Comparison of ENCODE assay signal across 23 cellular contexts in the genomic region with DNA sequence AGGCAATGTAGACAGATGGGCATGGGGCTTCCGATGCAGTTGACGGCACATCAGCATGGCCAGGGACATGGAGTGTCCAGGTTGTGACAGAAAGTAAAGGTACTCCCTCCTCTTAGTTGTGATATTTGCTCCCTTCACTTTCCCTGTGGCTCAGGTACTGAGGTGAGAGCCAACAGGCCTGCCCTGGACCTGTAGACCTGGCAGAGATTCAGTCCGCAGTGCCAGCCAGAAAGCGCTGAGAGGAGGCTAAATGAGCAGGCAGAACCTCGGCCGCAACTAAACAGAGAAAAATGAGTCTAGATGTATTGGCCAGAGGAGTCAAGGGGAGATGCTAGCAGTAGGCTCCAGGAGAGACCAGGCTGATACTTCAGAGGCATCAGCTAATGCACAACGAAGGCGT. TPM values are rescaled to one million over a fixed set of nuclear protein-coding genes. Genes with fewer than 3 reads are reported as not detected.
DNase-seq lines count a peak whose midpoint lies in the region; FAIRE-seq and TF ChIP-seq lines count a peak whose summit lies in the region.
"Had no signal": no experiment of that assay in that cellular context is flagged by ENCODE, and none has a peak within 500 bp of the region (broad histone marks: within the 10 kb centered on the region; RNA-seq: fewer than 3 reads in every experiment).

No MANE protein-coding gene starts in this region.

- H4K20me1 ChIP-seq in mammary epithelial cell (ENCODE audit: insufficient read depth, low read length) (no peaks in the 10 kb centered on the region), H1 (replicated peaks in 1 of 2; ENCODE audit: control insufficient read depth in 1 of 2, insufficient read depth in 2 of 2, low read length in 2 of 2) (no peaks in the 10 kb centered on the region)

- H3K18ac ChIP-seq in H1 (ENCODE audit: extremely low read depth, low read length): no peak overlapping the region

- no peak overlapping the region for H4K8ac ChIP-seq in H1 (ENCODE audit: extremely low read depth, insufficient read depth, low read length)

- no peak overlapping the region for H2AK5ac ChIP-seq in H1 (ENCODE audit: low read depth, low read length)

- no peak for FAIRE-seq in H1 (lab: Jason Lieb, UNC)
- FAIRE-seq: A204.1, G401.6, GM12892, GM18507, H54 had no signal

- no peak overlapping the region for H3K4me3 ChIP-seq in mammary epithelial cell (replicated peaks in 1 of 3; ENCODE audit: insufficient read depth in 1 of 3, low read depth in 2 of 3, low read length in 3 of 3)
- H3K4me3 ChIP-seq in H1 (ENCODE audit: extremely low read depth in 1 of 4, insufficient read depth in 2 of 4, low read depth in 3 of 4, low read length in 4 of 4): no peak overlapping the region
- H3K4me3 ChIP-seq: GM23248 had no signal

- H3K4me2 ChIP-seq in mammary epithelial cell (ENCODE audit: insufficient read depth, low read depth, low read length) (no peak overlapping the region), H1 (ENCODE audit: insufficient read depth in 1 of 2, low read depth in 2 of 2, low read length in 2 of 2) (no peak overlapping the region)

- BruUV-seq in mammary epithelial cell (replicated peaks; lab: Mats Ljungman, UMichigan): no TSS peak

- no peak overlapping the region for H4K5ac ChIP-seq in H1 (ENCODE audit: insufficient read length, low read depth, low read length)

- TF ChIP-seq CTCF in mammary epithelial cell (conservative IDR thresholded peaks at IDR 0.05 in 1 of 2, IDR thresholded peaks at IDR 0.05 in 1 of 2; ENCODE audit: extremely low read depth in 1 of 2, insufficient read depth in 1 of 2, low read depth in 1 of 2, low read length in 2 of 2): no peak
- no peak for TF ChIP-seq CTCF in H1 (IDR thresholded peaks at IDR 0.05; ENCODE audit: control extremely low read depth in 1 of 3, insufficient read depth in 1 of 3, low read depth in 1 of 3, low read length in 3 of 3)
- TF ChIP-seq CTCF in neural crest cell (conservative IDR thresholded peaks at IDR 0.05): no peak

- no peak for DNase-seq in mammary epithelial cell
- DNase-seq in H1 (ENCODE audit: low read depth in 1 of 2, low spot score in 2 of 2): no peak
- no peak for DNase-seq in neural crest cell (ENCODE audit: low read depth, low spot score)
- no peak for DNase-seq in NCI-H1694 (lab: John Stamatoyannopoulos, UW)
- no peak for DNase-seq in HT-29 (ENCODE audit: low spot score)
- DNase-seq in hypothalamus (lab: John Stamatoyannopoulos, UW): no peak
- DNase-seq: ACHN; BE2C; C1 segment of cervical spinal cord; CD4-positive, CD25-positive, alpha-beta regulatory T cell; CD8-positive, alpha-beta memory T cell; COR-L47; DMS 273 treated with DMSO at 0.1 percent for 48 hours; DMS53; DND-41; EL; GM23248; HCEC 1CT had no signal

- WGBS in mammary epithelial cell (ENCODE audit: low coverage, missing lambda C conversion rate): 51% methylated on average over 8 of the region's 8 CpGs
- WGBS in H1 (ENCODE audit: extremely low coverage in 1 of 2, insufficient coverage in 1 of 2, insufficient read length in 1 of 2, insufficient replicate concordance in 2 of 2, low coverage in 1 of 2, low lambda C conversion rate in 2 of 2, missing lambda C conversion rate in 1 of 2), 2 experiments: 89% methylated on average over 8 of the region's 8 CpGs; no CpG with 5 or more reads in 1 of the 2 experiments

- CTCF ChIA-PET in mammary epithelial cell (lab: Charles Lee; ENCODE audit: low non-redundant PET): no interaction called here
- CTCF ChIA-PET in H1 (lab: Charles Lee; ENCODE audit: partially characterized antibody): interaction anchor here (1.2 kb wide), 1 partner anchor 17 kb away, joined by 3 read pairs; no protein-coding TSS in a partner anchor

- no peaks in the 10 kb centered on the region for H3K9me3 Mint-ChIP-seq in neural crest cell
- H3K9me3 Mint-ChIP-seq: CD4-positive, CD25-positive, alpha-beta regulatory T cell had no signal

- dilution Hi-C loops in mammary epithelial cell (cut with HindIII; ENCODE audit: low sequenced_read_pairs): no loop called here

- H3K9ac ChIP-seq in mammary epithelial cell (ENCODE audit: insufficient read depth, low read length): no peak overlapping the region
- no peak overlapping the region for H3K9ac ChIP-seq in H1 (replicated peaks in 1 of 4; ENCODE audit: extremely low read depth in 1 of 4, low read depth in 3 of 4, low read length in 3 of 4)
- H3K9ac ChIP-seq: GM23248 had no signal

- TF ChIP-seq POLR2A in H1 (IDR thresholded peaks at IDR 0.05; ENCODE audit: control extremely low read depth in 1 of 2, low read depth in 2 of 2, low read length in 2 of 2): no peak

- no peak overlapping the region for H3K14ac ChIP-seq in H1 (ENCODE audit: insufficient read length)

- H2BK12ac ChIP-seq in H1 (ENCODE audit: low read depth, low read length): no peak overlapping the region; the same call in 1 of the 2 replicates

- H3K56ac ChIP-seq in H1 (replicated peaks; ENCODE audit: insufficient read length, low read depth, low read length): no peak overlapping the region

- no peak overlapping the region for H4K91ac ChIP-seq in H1 (replicated peaks; ENCODE audit: insufficient read length, low read length)

- H3K27me3 ChIP-seq in mammary epithelial cell (ENCODE audit: insufficient read depth, low read length) (no peaks in the 10 kb centered on the region), H1 (replicated peaks in 1 of 4; ENCODE audit: control insufficient read depth in 3 of 4, extremely low read depth in 1 of 4, insufficient read depth in 3 of 4, low read length in 3 of 4) (no peaks in the 10 kb centered on the region)
- H3K27me3 ChIP-seq: BE2C had no signal

- H3K36me3 ChIP-seq in mammary epithelial cell (ENCODE audit: insufficient read depth, low read length) (no peaks in the 10 kb centered on the region), H1 (ENCODE audit: control insufficient read depth in 2 of 4, insufficient read depth in 4 of 4, low read length in 3 of 4) (no peaks in the 10 kb centered on the region)
- H3K36me3 ChIP-seq: BE2C had no signal

- no peak overlapping the region for H3K23ac ChIP-seq in H1 (ENCODE audit: insufficient read length)

- H3K23me2 ChIP-seq in H1 (ENCODE audit: low read depth, low read length): no peaks in the 10 kb centered on the region

- no peaks in the 10 kb centered on the region for H3K9me3 ChIP-seq in mammary epithelial cell (replicated peaks; ENCODE audit: insufficient read depth, low read length)
- H3K9me3 ChIP-seq in H1 (ENCODE audit: insufficient read depth in 2 of 2, low read depth in 1 of 2, low read length in 1 of 2): no peaks in the 10 kb centered on the region
- H3K9me3 ChIP-seq: BE2C had no signal

- no peak overlapping the region for H2BK20ac ChIP-seq in H1 (ENCODE audit: low read length)

- H3K27ac Mint-ChIP-seq in neural crest cell (ENCODE audit: unreplicated experiment): peak overlapping the region; percentile 57
- H3K27ac Mint-ChIP-seq: CD4-positive, CD25-positive, alpha-beta regulatory T cell; CD8-positive, alpha-beta memory T cell had no signal

- H3K27ac ChIP-seq in mammary epithelial cell (ENCODE audit: insufficient read depth, low read depth, low read length): no peak overlapping the region
- no peak overlapping the region for H3K27ac ChIP-seq in H1 (ENCODE audit: low read depth, low read length)
- H3K27ac ChIP-seq: GM23248 had no signal

- H3K4me1 Mint-ChIP-seq in neural crest cell: peaks cover 12% of the 10 kb centered on the region
- H3K4me1 Mint-ChIP-seq: CD4-positive, CD25-positive, alpha-beta regulatory T cell; CD8-positive, alpha-beta memory T cell had no signal

- no peak for TF ChIP-seq RAD21 in H1 (IDR thresholded peaks at IDR 0.05 in 1 of 2, conservative IDR thresholded peaks at IDR 0.05 in 1 of 2; ENCODE audit: low read depth in 2 of 2, low read length in 2 of 2)

- intact Hi-C loops in mammary epithelial cell (cut with micrococcal nuclease): no loop called here

- H2AFZ ChIP-seq in mammary epithelial cell (ENCODE audit: low read depth, low read length) (peak overlapping the region; percentile 75), H1 (ENCODE audit: low read length) (peak overlapping the region; percentile 25; the same call in 1 of the 2 replicates)
- H2AFZ ChIP-seq: GM23248 had no signal

- no peaks in the 10 kb centered on the region for H3K36me3 Mint-ChIP-seq in neural crest cell (ENCODE audit: low read depth)
- H3K36me3 Mint-ChIP-seq: CD4-positive, CD25-positive, alpha-beta regulatory T cell; CD8-positive, alpha-beta memory T cell had no signal

- H3K4ac ChIP-seq in H1 (replicated peaks; ENCODE audit: insufficient read length, low read depth, low read length): no peak overlapping the region

- TF ChIP-seq EP300 in H1 (IDR thresholded peaks at IDR 0.05; ENCODE audit: borderline replicate concordance in 1 of 2, low read depth in 2 of 2, low read length in 2 of 2): no peak

- H3K4me1 ChIP-seq in mammary epithelial cell (ENCODE audit: insufficient read depth, low read length) (peaks cover 7% of the 10 kb centered on the region), H1 (replicated peaks in 1 of 4; ENCODE audit: control insufficient read depth in 3 of 4, insufficient read depth in 4 of 4, low read length in 3 of 4) (peaks cover 0 to 7% (median 1%) of the 10 kb centered on the region in 4 experiments; a peak in 3 of 7 replicates)
- H3K4me1 ChIP-seq: BE2C had no signal

- H2BK5ac ChIP-seq in H1 (ENCODE audit: low read depth, low read length): no peak overlapping the region

- H2BK15ac ChIP-seq in H1 (ENCODE audit: low read length): no peak overlapping the region

- in situ Hi-C loops in mammary epithelial cell (cut with MboI; ENCODE audit: low sequenced_read_pairs in 2 of 2): no loop called here

- no peaks in the 10 kb centered on the region for H3K79me1 ChIP-seq in H1 (ENCODE audit: low read depth, low read length)

- no peaks in the 10 kb centered on the region for H3K27me3 Mint-ChIP-seq in neural crest cell (ENCODE audit: low read depth)
- H3K27me3 Mint-ChIP-seq: CD4-positive, CD25-positive, alpha-beta regulatory T cell had no signal

- H3K79me2 ChIP-seq in mammary epithelial cell (ENCODE audit: insufficient read depth, low read length) (no peaks in the 10 kb centered on the region), H1 (ENCODE audit: control insufficient read depth in 1 of 2, insufficient read depth in 2 of 2, low read length in 2 of 2) (no peaks in the 10 kb centered on the region)

- H3K4me3 Mint-ChIP-seq in neural crest cell: no peak overlapping the region
- H3K4me3 Mint-ChIP-seq: CD4-positive, CD25-positive, alpha-beta regulatory T cell; CD8-positive, alpha-beta memory T cell had no signal

- POLR2A ChIA-PET in H1 (lab: Charles Lee; ENCODE audit: partially characterized antibody): no interaction called here

- H2BK120ac ChIP-seq in H1 (replicated peaks; ENCODE audit: low read depth, low read length): no peak overlapping the region

RNA-seq across cellular contexts. Expression of a gene that starts 22.6 kb away (rescaled TPM):
- total RNA-seq in mammary epithelial cell: under 1 TPM in 1 of 2 donors, not detected in 1; 0.67 TPM
- 0.05 TPM for polyA plus RNA-seq in mammary epithelial cell
- polyA minus RNA-seq in mammary epithelial cell: not detected
- 0.73 and 1.2 TPM in 2 replicates for total RNA-seq in H1 (2021; fragmentation: NEBNext Ultra II Directional; extraction: Animal tissue kit (Norgen Biotek cat#: 25700))
- 0.22 and 0.59 TPM in 2 replicates for polyA plus RNA-seq in H1 (2011; rRNA removed)
- polyA plus RNA-seq in H1 (2011; cell fraction: cytosol; rRNA removed): 0.41 TPM
- polyA plus RNA-seq in H1 (2011; cell fraction: nucleus; rRNA removed): 0.44 TPM
- polyA plus RNA-seq in H1 (2012, experiment 1 of 2): 0.56 to 1.1 TPM (median 0.76 TPM) in 4 replicates
- 0.18 TPM for polyA plus RNA-seq in H1 (2012, experiment 2 of 2)
- 0.59 TPM for polyA plus RNA-seq in H1 (2013, experiment 1 of 2)
- polyA plus RNA-seq in H1 (2013, experiment 2 of 2): 0.50 TPM
- 1.2 and 4.0 TPM in 2 replicates for polyA minus RNA-seq in H1 (2011; rRNA and poly(A)+ RNA removed)
- not detected for polyA minus RNA-seq in H1 (2011; cell fraction: cytosol; rRNA and poly(A)+ RNA removed)
- 0.60 TPM for polyA minus RNA-seq in H1 (2011; cell fraction: nucleus; rRNA and poly(A)+ RNA removed)
- 4.8 and 5.0 TPM in 2 replicates for total RNA-seq in neural crest cell
- total RNA-seq in HT-29 (2014; rRNA removed; shearing (Covaris generic)): not detected in 2 replicates
- total RNA-seq: CD4-positive, CD25-positive, alpha-beta regulatory T cell; CD8-positive, alpha-beta memory T cell had no signal
- polyA plus RNA-seq: CD4-positive, CD25-positive, alpha-beta regulatory T cell; CD8-positive, alpha-beta memory T cell had no signal
